In the genomic region with DNA sequence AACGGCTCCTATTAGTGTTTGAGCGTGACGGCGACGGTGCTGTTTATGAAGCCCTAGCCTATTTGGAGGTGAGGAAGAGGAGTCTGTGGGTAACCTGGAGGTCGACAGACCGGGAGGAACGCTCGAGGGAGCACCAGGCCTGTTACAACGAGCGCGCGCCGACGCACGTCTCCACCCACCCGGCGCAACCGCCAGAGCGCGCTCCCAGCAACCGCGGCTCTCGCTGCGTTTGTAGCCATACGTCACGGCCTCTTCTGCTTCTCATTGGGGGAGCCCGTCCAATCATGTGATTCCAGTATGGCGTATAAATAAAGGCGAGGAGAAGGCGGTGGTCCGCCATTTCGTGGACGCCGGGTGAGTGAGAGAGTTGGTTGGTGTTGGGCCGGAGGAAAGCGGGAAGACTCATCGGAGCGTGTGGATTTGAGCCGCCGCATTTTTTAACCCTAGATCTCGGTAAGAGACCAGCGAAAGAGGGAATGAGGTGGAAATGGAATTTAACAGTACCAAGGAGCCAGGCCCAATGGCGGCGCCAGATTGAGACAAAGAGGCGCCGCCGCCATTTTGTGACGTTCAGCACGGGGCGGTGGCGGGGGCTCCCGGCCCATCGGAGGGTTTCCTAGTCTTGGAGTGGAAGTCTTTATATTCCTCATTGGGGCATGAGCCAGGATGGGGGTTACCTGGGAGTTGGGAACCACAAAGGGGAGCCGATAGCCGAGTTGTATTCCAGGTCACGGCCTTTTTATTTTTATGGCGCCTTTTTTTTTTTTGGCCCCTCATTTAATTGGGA, we compare ENCODE assay signal across 1 cellular context.
TF ChIP-seq lines count a peak whose summit lies in the region.

A gene (plus strand): TSS at position 334 of the 787 bp plus-strand sequence. CDS start 2,401 bp downstream, outside the sequence.

TF ChIP-seq in K562, 482 proteins besides CTCF, POLR2A, EP300 and RAD21 (continued from another document and continues in another):
- TF ChIP-seq, protein P1, sequence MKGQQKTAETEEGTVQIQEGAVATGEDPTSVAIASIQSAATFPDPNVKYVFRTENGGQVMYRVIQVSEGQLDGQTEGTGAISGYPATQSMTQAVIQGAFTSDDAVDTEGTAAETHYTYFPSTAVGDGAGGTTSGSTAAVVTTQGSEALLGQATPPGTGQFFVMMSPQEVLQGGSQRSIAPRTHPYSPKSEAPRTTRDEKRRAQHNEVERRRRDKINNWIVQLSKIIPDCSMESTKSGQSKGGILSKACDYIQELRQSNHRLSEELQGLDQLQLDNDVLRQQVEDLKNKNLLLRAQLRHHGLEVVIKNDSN (CRISPR knock-in tag; IDR thresholded peaks at IDR 0.05), result peak; percentile 94
- TF ChIP-seq ZZZ3 (IDR thresholded peaks at IDR 0.05) (peak; percentile 78; the same call in 1 of the 2 replicates), MTF1 (CRISPR knock-in tag; IDR thresholded peaks at IDR 0.05; ENCODE audit: borderline replicate concordance) (no peak), ZEB2 (IDR thresholded peaks at IDR 0.05) (peak; percentile 54), GATAD2A (IDR thresholded peaks at IDR 0.05) (peak; percentile 98), ARID2 (IDR thresholded peaks at IDR 0.05) (no peak; the same call in 1 of the 2 replicates), TFAM (CRISPR knock-in tag; conservative IDR thresholded peaks at IDR 0.05) (no peak), MYBL2 (IDR thresholded peaks at IDR 0.05; ENCODE audit: low read depth) (peak; percentile 86), MYBL2 (CRISPR knock-in tag; IDR thresholded peaks at IDR 0.05; ENCODE audit: borderline replicate concordance) (no peak), MXI1 (IDR thresholded peaks at IDR 0.05; ENCODE audit: low read depth, low read length) (peak; percentile 28; the same call in 1 of the 2 replicates), ZNF274 (IDR thresholded peaks at IDR 0.05; ENCODE audit: borderline replicate concordance, low read depth, low read length) (no peak), ZNF408 (CRISPR knock-in tag; IDR thresholded peaks at IDR 0.05; ENCODE audit: low read depth) (no peak), SIN3B (IDR thresholded peaks at IDR 0.05; ENCODE audit: low read depth) (peak; percentile 59; the same call in 1 of the 2 replicates), NELFE (IDR thresholded peaks at IDR 0.05; ENCODE audit: insufficient read depth, insufficient read length) (peak; percentile 94), DDX20 (tag; IDR thresholded peaks at IDR 0.05; ENCODE audit: low read depth) (no peak), ZBTB17 (CRISPR knock-in tag; IDR thresholded peaks at IDR 0.05) (peak; percentile 18; the same call in 1 of the 2 replicates), STAT5A (IDR thresholded peaks at IDR 0.05; ENCODE audit: borderline replicate concordance, low read length) (peak; percentile 51; the same call in 1 of the 2 replicates), CSDE1 (IDR thresholded peaks at IDR 0.05) (peak; percentile 82 to 91), ZNF57 (CRISPR knock-in tag; IDR thresholded peaks at IDR 0.05) (peak; percentile 74; the same call in 1 of the 2 replicates), POU5F1 (IDR thresholded peaks at IDR 0.05; ENCODE audit: borderline replicate concordance, low read depth, low read length, partially characterized antibody) (no peak), ETV6 (IDR thresholded peaks at IDR 0.05; ENCODE audit: borderline replicate concordance in 1 of 2, low read depth in 2 of 2, low read length in 1 of 2) (peak in 1 of 2 experiments; percentile 8; a peak in 1 of 4 replicates), ETV6 (CRISPR knock-in tag; IDR thresholded peaks at IDR 0.05; ENCODE audit: borderline replicate concordance) (no peak), CREB1 (IDR thresholded peaks at IDR 0.05) (peak; percentile 89), CREB1 (CRISPR knock-in tag; IDR thresholded peaks at IDR 0.05) (peak; percentile 94), NUFIP1 (IDR thresholded peaks at IDR 0.05; ENCODE audit: partially characterized antibody) (peak; percentile 56)
- TF ChIP-seq, protein P2, sequence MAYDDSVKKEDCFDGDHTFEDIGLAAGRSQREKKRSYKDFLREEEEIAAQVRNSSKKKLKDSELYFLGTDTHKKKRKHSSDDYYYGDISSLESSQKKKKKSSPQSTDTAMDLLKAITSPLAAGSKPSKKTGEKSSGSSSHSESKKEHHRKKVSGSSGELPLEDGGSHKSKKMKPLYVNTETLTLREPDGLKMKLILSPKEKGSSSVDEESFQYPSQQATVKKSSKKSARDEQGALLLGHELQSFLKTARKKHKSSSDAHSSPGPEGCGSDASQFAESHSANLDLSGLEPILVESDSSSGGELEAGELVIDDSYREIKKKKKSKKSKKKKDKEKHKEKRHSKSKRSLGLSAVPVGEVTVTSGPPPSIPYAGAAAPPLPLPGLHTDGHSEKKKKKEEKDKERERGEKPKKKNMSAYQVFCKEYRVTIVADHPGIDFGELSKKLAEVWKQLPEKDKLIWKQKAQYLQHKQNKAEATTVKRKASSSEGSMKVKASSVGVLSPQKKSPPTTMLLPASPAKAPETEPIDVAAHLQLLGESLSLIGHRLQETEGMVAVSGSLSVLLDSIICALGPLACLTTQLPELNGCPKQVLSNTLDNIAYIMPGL (CRISPR knock-in tag; IDR thresholded peaks at IDR 0.05), result peak; percentile 96
- TF ChIP-seq, protein P3, sequence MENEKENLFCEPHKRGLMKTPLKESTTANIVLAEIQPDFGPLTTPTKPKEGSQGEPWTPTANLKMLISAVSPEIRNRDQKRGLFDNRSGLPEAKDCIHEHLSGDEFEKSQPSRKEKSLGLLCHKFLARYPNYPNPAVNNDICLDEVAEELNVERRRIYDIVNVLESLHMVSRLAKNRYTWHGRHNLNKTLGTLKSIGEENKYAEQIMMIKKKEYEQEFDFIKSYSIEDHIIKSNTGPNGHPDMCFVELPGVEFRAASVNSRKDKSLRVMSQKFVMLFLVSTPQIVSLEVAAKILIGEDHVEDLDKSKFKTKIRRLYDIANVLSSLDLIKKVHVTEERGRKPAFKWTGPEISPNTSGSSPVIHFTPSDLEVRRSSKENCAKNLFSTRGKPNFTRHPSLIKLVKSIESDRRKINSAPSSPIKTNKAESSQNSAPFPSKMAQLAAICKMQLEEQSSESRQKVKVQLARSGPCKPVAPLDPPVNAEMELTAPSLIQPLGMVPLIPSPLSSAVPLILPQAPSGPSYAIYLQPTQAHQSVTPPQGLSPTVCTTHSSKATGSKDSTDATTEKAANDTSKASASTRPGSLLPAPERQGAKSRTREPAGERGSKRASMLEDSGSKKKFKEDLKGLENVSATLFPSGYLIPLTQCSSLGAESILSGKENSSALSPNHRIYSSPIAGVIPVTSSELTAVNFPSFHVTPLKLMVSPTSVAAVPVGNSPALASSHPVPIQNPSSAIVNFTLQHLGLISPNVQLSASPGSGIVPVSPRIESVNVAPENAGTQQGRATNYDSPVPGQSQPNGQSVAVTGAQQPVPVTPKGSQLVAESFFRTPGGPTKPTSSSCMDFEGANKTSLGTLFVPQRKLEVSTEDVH (IDR thresholded peaks at IDR 0.05; ENCODE audit: low read depth, partially characterized antibody), result peak; percentile 62
- TF ChIP-seq, protein P4, sequence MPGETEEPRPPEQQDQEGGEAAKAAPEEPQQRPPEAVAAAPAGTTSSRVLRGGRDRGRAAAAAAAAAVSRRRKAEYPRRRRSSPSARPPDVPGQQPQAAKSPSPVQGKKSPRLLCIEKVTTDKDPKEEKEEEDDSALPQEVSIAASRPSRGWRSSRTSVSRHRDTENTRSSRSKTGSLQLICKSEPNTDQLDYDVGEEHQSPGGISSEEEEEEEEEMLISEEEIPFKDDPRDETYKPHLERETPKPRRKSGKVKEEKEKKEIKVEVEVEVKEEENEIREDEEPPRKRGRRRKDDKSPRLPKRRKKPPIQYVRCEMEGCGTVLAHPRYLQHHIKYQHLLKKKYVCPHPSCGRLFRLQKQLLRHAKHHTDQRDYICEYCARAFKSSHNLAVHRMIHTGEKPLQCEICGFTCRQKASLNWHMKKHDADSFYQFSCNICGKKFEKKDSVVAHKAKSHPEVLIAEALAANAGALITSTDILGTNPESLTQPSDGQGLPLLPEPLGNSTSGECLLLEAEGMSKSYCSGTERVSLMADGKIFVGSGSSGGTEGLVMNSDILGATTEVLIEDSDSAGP (CRISPR knock-in tag; IDR thresholded peaks at IDR 0.05), result peak; percentile 76
- TF ChIP-seq, protein P5, sequence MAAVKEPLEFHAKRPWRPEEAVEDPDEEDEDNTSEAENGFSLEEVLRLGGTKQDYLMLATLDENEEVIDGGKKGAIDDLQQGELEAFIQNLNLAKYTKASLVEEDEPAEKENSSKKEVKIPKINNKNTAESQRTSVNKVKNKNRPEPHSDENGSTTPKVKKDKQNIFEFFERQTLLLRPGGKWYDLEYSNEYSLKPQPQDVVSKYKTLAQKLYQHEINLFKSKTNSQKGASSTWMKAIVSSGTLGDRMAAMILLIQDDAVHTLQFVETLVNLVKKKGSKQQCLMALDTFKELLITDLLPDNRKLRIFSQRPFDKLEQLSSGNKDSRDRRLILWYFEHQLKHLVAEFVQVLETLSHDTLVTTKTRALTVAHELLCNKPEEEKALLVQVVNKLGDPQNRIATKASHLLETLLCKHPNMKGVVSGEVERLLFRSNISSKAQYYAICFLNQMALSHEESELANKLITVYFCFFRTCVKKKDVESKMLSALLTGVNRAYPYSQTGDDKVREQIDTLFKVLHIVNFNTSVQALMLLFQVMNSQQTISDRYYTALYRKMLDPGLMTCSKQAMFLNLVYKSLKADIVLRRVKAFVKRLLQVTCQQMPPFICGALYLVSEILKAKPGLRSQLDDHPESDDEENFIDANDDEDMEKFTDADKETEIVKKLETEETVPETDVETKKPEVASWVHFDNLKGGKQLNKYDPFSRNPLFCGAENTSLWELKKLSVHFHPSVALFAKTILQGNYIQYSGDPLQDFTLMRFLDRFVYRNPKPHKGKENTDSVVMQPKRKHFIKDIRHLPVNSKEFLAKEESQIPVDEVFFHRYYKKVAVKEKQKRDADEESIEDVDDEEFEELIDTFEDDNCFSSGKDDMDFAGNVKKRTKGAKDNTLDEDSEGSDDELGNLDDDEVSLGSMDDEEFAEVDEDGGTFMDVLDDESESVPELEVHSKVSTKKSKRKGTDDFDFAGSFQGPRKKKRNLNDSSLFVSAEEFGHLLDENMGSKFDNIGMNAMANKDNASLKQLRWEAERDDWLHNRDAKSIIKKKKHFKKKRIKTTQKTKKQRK (IDR thresholded peaks at IDR 0.05; ENCODE audit: borderline replicate concordance, low read depth, low read length), result 0 out of 2 replicates have a peak, but pooled peaks have one; percentile 22
- TF ChIP-seq, protein P6, sequence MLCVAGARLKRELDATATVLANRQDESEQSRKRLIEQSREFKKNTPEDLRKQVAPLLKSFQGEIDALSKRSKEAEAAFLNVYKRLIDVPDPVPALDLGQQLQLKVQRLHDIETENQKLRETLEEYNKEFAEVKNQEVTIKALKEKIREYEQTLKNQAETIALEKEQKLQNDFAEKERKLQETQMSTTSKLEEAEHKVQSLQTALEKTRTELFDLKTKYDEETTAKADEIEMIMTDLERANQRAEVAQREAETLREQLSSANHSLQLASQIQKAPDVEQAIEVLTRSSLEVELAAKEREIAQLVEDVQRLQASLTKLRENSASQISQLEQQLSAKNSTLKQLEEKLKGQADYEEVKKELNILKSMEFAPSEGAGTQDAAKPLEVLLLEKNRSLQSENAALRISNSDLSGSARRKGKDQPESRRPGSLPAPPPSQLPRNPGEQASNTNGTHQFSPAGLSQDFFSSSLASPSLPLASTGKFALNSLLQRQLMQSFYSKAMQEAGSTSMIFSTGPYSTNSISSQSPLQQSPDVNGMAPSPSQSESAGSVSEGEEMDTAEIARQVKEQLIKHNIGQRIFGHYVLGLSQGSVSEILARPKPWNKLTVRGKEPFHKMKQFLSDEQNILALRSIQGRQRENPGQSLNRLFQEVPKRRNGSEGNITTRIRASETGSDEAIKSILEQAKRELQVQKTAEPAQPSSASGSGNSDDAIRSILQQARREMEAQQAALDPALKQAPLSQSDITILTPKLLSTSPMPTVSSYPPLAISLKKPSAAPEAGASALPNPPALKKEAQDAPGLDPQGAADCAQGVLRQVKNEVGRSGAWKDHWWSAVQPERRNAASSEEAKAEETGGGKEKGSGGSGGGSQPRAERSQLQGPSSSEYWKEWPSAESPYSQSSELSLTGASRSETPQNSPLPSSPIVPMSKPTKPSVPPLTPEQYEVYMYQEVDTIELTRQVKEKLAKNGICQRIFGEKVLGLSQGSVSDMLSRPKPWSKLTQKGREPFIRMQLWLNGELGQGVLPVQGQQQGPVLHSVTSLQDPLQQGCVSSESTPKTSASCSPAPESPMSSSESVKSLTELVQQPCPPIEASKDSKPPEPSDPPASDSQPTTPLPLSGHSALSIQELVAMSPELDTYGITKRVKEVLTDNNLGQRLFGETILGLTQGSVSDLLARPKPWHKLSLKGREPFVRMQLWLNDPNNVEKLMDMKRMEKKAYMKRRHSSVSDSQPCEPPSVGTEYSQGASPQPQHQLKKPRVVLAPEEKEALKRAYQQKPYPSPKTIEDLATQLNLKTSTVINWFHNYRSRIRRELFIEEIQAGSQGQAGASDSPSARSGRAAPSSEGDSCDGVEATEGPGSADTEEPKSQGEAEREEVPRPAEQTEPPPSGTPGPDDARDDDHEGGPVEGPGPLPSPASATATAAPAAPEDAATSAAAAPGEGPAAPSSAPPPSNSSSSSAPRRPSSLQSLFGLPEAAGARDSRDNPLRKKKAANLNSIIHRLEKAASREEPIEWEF (CRISPR knock-in tag; IDR thresholded peaks at IDR 0.05), result 0 out of 2 replicates have a peak, but pooled peaks have one; percentile 18
- TF ChIP-seq, protein P7, sequence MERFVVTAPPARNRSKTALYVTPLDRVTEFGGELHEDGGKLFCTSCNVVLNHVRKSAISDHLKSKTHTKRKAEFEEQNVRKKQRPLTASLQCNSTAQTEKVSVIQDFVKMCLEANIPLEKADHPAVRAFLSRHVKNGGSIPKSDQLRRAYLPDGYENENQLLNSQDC (CRISPR knock-in tag; IDR thresholded peaks at IDR 0.05), result peak; percentile 96
- TF ChIP-seq, protein P8, sequence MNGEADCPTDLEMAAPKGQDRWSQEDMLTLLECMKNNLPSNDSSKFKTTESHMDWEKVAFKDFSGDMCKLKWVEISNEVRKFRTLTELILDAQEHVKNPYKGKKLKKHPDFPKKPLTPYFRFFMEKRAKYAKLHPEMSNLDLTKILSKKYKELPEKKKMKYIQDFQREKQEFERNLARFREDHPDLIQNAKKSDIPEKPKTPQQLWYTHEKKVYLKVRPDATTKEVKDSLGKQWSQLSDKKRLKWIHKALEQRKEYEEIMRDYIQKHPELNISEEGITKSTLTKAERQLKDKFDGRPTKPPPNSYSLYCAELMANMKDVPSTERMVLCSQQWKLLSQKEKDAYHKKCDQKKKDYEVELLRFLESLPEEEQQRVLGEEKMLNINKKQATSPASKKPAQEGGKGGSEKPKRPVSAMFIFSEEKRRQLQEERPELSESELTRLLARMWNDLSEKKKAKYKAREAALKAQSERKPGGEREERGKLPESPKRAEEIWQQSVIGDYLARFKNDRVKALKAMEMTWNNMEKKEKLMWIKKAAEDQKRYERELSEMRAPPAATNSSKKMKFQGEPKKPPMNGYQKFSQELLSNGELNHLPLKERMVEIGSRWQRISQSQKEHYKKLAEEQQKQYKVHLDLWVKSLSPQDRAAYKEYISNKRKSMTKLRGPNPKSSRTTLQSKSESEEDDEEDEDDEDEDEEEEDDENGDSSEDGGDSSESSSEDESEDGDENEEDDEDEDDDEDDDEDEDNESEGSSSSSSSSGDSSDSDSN (IDR thresholded peaks at IDR 0.05; ENCODE audit: borderline replicate concordance in 1 of 2, low read depth in 2 of 2, low read length in 2 of 2), result no peak
- TF ChIP-seq, protein P9, sequence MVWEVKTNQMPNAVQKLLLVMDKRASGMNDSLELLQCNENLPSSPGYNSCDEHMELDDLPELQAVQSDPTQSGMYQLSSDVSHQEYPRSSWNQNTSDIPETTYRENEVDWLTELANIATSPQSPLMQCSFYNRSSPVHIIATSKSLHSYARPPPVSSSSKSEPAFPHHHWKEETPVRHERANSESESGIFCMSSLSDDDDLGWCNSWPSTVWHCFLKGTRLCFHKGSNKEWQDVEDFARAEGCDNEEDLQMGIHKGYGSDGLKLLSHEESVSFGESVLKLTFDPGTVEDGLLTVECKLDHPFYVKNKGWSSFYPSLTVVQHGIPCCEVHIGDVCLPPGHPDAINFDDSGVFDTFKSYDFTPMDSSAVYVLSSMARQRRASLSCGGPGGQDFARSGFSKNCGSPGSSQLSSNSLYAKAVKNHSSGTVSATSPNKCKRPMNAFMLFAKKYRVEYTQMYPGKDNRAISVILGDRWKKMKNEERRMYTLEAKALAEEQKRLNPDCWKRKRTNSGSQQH (CRISPR knock-in tag; IDR thresholded peaks at IDR 0.05), result peak; percentile 95
